11 cellular contexts compared by ENCODE assay signal in the genomic region with DNA sequence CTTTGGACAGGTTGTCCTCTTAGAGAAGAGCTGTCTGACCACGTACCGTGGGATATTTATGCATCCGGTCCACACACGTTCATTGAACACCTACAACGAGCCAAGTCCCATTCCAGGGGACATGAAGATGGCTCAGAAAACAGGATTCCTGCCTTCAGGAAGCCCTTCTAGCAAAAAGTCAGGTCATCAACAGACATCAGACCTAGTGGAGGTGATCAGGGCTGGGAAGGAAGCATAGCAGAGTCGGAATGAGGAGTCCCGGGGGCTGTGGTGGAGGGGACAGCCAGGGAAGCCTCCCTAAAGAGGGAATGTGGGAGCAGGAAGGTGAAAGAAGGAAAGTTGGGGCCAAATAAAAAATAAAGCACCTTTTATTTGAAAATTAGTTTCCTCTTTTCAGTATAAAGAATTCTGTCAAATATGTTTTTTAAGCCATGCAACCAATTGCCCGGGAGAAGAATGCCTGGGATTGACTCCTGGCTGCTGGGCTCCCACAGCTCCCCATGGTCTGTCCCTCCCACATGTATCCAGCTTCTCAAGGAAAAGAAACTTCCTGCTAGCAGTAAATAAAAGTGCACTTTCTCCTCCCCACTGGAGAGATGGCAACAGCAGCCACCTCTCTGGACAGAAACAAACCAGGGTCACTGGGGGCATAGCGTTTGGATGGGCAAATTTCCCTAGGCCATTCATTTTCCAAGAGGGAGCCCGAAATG.
DNase-seq lines count a peak whose midpoint lies in the region; ATAC-seq and TF ChIP-seq lines count a peak whose summit lies in the region.
"Had no signal": no experiment of that assay in that cellular context is flagged by ENCODE, and none has a peak within 500 bp of the region (broad histone marks: within the 10 kb centered on the region; RNA-seq: fewer than 3 reads in every experiment).

No MANE protein-coding gene starts in this region.

- peak overlapping the region in 1 of 2 donors; percentile 25 for H3K27ac Mint-ChIP-seq in activated naive CD4-positive, alpha-beta T cell treated with anti-CD3 and anti-CD28 coated beads, Interleukin-2, amount 50 U/mL, for 72 hours
- H3K27ac Mint-ChIP-seq in central memory CD8-positive, alpha-beta T cell (ENCODE audit: low read depth) = peak overlapping the region; percentile 69
- H3K27ac Mint-ChIP-seq in nephron progenitor cell = peak overlapping the region; percentile 67

- no peaks in the 10 kb centered on the region for H3K27me3 Mint-ChIP-seq in central memory CD8-positive, alpha-beta T cell
- H3K27me3 Mint-ChIP-seq in nephron progenitor cell (ENCODE audit: low read depth, poor library complexity) = peaks cover 9% of the 10 kb centered on the region

- TF ChIP-seq CTCF in nephron progenitor cell (IDR thresholded peaks at IDR 0.05) (no peak), upper lobe of left lung (IDR thresholded peaks at IDR 0.05) (no peak)

- 87 to 89% methylated on average over 10 of the region's 10 CpGs for WGBS in upper lobe of left lung, 2 donors

- peak overlapping the region; percentile 34 for H3K4me3 Mint-ChIP-seq in central memory CD8-positive, alpha-beta T cell
- H3K4me3 Mint-ChIP-seq in nephron progenitor cell = no peak overlapping the region

- H3K36me3 ChIP-seq in upper lobe of left lung = peaks cover 0 to 4% (median 2%) of the 10 kb centered on the region in 4 donors

- H3K9me3 Mint-ChIP-seq in activated naive CD4-positive, alpha-beta T cell treated with anti-CD3 and anti-CD28 coated beads, Interleukin-2, amount 50 U/mL, for 72 hours = peaks cover 0 to 3% of the 10 kb centered on the region in 2 donors
- H3K9me3 Mint-ChIP-seq in central memory CD8-positive, alpha-beta T cell = no peaks in the 10 kb centered on the region
- no peaks in the 10 kb centered on the region for H3K9me3 Mint-ChIP-seq in nephron progenitor cell

- H3K27me3 ChIP-seq in upper lobe of left lung = no peaks in the 10 kb centered on the region

- peaks cover 52% of the 10 kb centered on the region for H3K4me1 Mint-ChIP-seq in central memory CD8-positive, alpha-beta T cell
- peaks cover 58% of the 10 kb centered on the region for H3K4me1 Mint-ChIP-seq in nephron progenitor cell

- no peaks in the 10 kb centered on the region for H3K9me3 ChIP-seq in upper lobe of left lung

- peaks cover 7 to 18% (median 14%) of the 10 kb centered on the region in 4 donors for H3K4me1 ChIP-seq in upper lobe of left lung

- no peak for TF ChIP-seq POLR2A in upper lobe of left lung (IDR thresholded peaks at IDR 0.05)

- H3K27ac ChIP-seq in upper lobe of left lung = peak overlapping the region in 3 of 4 donors; percentile 48 to 71 (median 55)

- H3K4me3 ChIP-seq in upper lobe of left lung = no peak overlapping the region

- DNase-seq in activated naive CD4-positive, alpha-beta T cell treated with anti-CD3 and anti-CD28 coated beads, Interleukin-2, amount 50 U/mL, for 16 hours = peak; percentile 2
- DNase-seq in activated naive CD4-positive, alpha-beta T cell treated with anti-CD3 and anti-CD28 coated beads, Interleukin-2, amount 50 U/mL, for 72 hours (ENCODE audit: low spot score in 2 of 2) = no peak
- DNase-seq in central memory CD8-positive, alpha-beta T cell (ENCODE audit: low spot score in 2 of 2) = no peak
- DNase-seq in nephron progenitor cell (peak; percentile 1), upper lobe of left lung (peak in 1 of 2 donors; percentile 6), NCI-H1048 (lab: John Stamatoyannopoulos, UW) (no peak), NCI-H1694 (lab: John Stamatoyannopoulos, UW) (no peak), retina (no peak)
- DNase-seq: DMS 273 treated with DMSO at 0.1 percent for 48 hours, NCI-H187 treated with DMSO at 0.1 percent for 48 hours, SW 1271 had no signal

- TF ChIP-seq EP300 in upper lobe of left lung (IDR thresholded peaks at IDR 0.05) = no peak

- no peaks in the 10 kb centered on the region for H3K36me3 Mint-ChIP-seq in activated naive CD4-positive, alpha-beta T cell treated with anti-CD3 and anti-CD28 coated beads, Interleukin-2, amount 50 U/mL, for 72 hours
- peaks cover 5% of the 10 kb centered on the region for H3K36me3 Mint-ChIP-seq in central memory CD8-positive, alpha-beta T cell (ENCODE audit: insufficient read depth)
- H3K36me3 Mint-ChIP-seq in nephron progenitor cell (ENCODE audit: low read depth) = peaks cover 7% of the 10 kb centered on the region

- ATAC-seq in activated naive CD4-positive, alpha-beta T cell treated with anti-CD3 and anti-CD28 coated beads, Interleukin-2, amount 50 U/mL, for 72 hours = no peak
- ATAC-seq in central memory CD8-positive, alpha-beta T cell (replicated peaks; ENCODE audit: extremely low read depth, poor library complexity, severe bottlenecking) = no peak
- ATAC-seq in upper lobe of left lung (ENCODE audit: low FRiP score in 2 of 2) = no peak

Comparison
In these comparisons a context has a peak if more than half of its experiments do, and no peak if none do; other contexts are left out.
1. DNase-seq: peak in activated naive CD4-positive, alpha-beta T cell treated with anti-CD3 and anti-CD28 coated beads, Interleukin-2, amount 50 U/mL, for 16 hours (single experiment) and nephron progenitor cell (single experiment); none in activated naive CD4-positive, alpha-beta T cell treated with anti-CD3 and anti-CD28 coated beads, Interleukin-2, amount 50 U/mL, for 72 hours (0 of 2), central memory CD8-positive, alpha-beta T cell (0 of 2), NCI-H1048 (single experiment), NCI-H1694 (single experiment) and retina (single experiment).